Comparison of ENCODE assay signal across 17 cellular contexts in the genomic region with DNA sequence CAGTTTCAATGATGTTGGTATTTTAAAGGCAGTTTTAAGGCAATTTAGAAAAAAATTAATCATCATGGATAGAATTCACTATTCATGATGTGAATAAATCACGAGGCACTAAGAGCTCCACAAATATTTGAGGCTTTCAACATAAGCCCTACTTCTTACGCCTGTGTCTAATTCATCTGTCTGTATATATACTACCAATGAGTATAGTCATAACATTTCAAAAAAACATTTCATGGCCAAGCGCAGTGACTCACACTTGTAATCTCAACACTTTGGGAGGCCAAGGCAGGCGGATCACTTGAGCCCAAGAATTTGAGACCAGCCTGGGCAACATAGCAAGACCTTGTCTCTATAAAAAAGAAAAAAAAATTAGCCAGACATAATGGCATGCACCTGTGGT.
"Had no signal": no experiment of that assay in that cellular context is flagged by ENCODE, and none has a peak within 500 bp of the region (broad histone marks: within the 10 kb centered on the region; RNA-seq: fewer than 3 reads in every experiment).

No MANE protein-coding gene starts in this region.

- H3K36me3 ChIP-seq: breast epithelium had no signal

- DNase-seq: activated CD4-positive, alpha-beta T cell treated with anti-CD3 and anti-CD28 coated beads, Interleukin-2, amount 50 U/mL, for 1 hour; activated CD8-positive, alpha-beta memory T cell treated with anti-CD3 and anti-CD28 coated beads for 24 hours; activated naive CD4-positive, alpha-beta T cell; activated naive CD8-positive, alpha-beta T cell treated with anti-CD3 and anti-CD28 coated beads, Interleukin-2, amount 10 ng/mL, durations not matched to agents 7 days and 5 days; anterior cingulate cortex; cerebellar nuclear complex; dermis blood vessel endothelial cell; effector memory CD8-positive, alpha-beta T cell; hippocampal formation; nephron progenitor cell; stimulated activated CD4-positive, alpha-beta T cell treated with anti-CD3 and anti-CD28 coated beads, Interleukin-1b, Interleukin-23, amount 100 ng/mL, for 48 hours; T-cell; T-helper 9 cell; thyroid gland had no signal

- H3K27ac ChIP-seq: breast epithelium, thyroid gland had no signal

- H3K9me3 ChIP-seq: thyroid gland had no signal

- H3K4me1 ChIP-seq: breast epithelium, thyroid gland had no signal

- H3K27me3 ChIP-seq: breast epithelium, thyroid gland had no signal

- H3K4me3 ChIP-seq: breast epithelium, thyroid gland had no signal

- ATAC-seq: effector memory CD8-positive, alpha-beta T cell; sciatic nerve; stimulated activated effector memory CD8-positive, alpha-beta T cell treated with anti-CD3 and anti-CD28 coated beads, Interleukin-12 subunit alpha, Interleukin-12 subunit beta, amount 100 ng/mL, for 72 hours; T-cell had no signal
